In genomic region chr7:121798896-121799295, GRCh38 we compare ENCODE assay signal across 12 cellular contexts.
A peak's percentile ranks its signal among the peaks of the same experiment; 100 is the strongest.
DNase-seq lines count a peak whose midpoint lies in the region; ATAC-seq lines count a peak whose summit lies in the region.
"Had no signal": no experiment of that assay in that cellular context is flagged by ENCODE, and none has a peak within 500 bp of the region (broad histone marks: within the 10 kb centered on the region; RNA-seq: fewer than 3 reads in every experiment).

No MANE protein-coding gene starts in this region.

- ATAC-seq in GM21528 (IDR thresholded peaks at IDR 0.05; ENCODE audit: low FRiP score, unreplicated experiment) (no peak), HG02678 (IDR thresholded peaks at IDR 0.05; ENCODE audit: unreplicated experiment) (no peak), GM19395 (IDR thresholded peaks at IDR 0.05; ENCODE audit: unreplicated experiment) (no peak)
- ATAC-seq: GM12878 had no signal

- DNase-seq in COLO829 (ENCODE audit: low spot score) (peak; percentile 51), NCI-H526 treated with DMSO at 0.1 percent for 48 hours (lab: John Stamatoyannopoulos, UW) (peak; percentile 75), cerebellar cortex (ENCODE audit: low spot score) (peak; percentile 10), kidney tubule cell (ENCODE audit: low spot score) (peak; percentile 7)
- no peak for DNase-seq in activated CD4-positive, CD25-positive, alpha-beta regulatory T cell treated with anti-CD3 and anti-CD28 coated beads, Interleukin-2, amount 50 U/mL, for 72 hours
- DNase-seq: activated CD4-positive, alpha-beta T cell treated with anti-CD3 and anti-CD28 coated beads, Interleukin-2, amount 50 U/mL, for 48 hours; GM23248; uterus had no signal
